In genomic region chr17:40552806-40553693, GRCh38 we compare ENCODE assay signal across 9 cellular contexts. TPM values are rescaled to one million over a fixed set of nuclear protein-coding genes. Genes with fewer than 3 reads are reported as not detected.
DNase-seq lines count a peak whose midpoint lies in the region; ATAC-seq, FAIRE-seq and TF ChIP-seq lines count a peak whose summit lies in the region.
"Had no signal": no experiment of that assay in that cellular context is flagged by ENCODE, and none has a peak within 500 bp of the region (broad histone marks: within the 10 kb centered on the region; RNA-seq: fewer than 3 reads in every experiment).

No MANE protein-coding gene starts in this region.

- no peak for TF ChIP-seq EP300 in stomach (IDR thresholded peaks at IDR 0.05)

- DNase-seq in left kidney (ENCODE audit: low read depth, low spot score) (peak; percentile 34), stomach (peak; percentile 20), GM12892 (ENCODE audit: insufficient read length) (no peak), HAP-1 (ENCODE audit: low spot score in 2 of 2) (no peak), CD1c-positive myeloid dendritic cell (ENCODE audit: extremely low spot score) (no peak)

- peaks cover 71% of the 10 kb centered on the region for H3K4me1 Mint-ChIP-seq in activated T-helper 17 cell treated with anti-CD3 and anti-CD28 coated beads, Interleukin-2, amount 50 U/mL, for 72 hours

- no peaks in the 10 kb centered on the region for H3K9me3 Mint-ChIP-seq in activated T-helper 17 cell treated with anti-CD3 and anti-CD28 coated beads, Interleukin-2, amount 50 U/mL, for 72 hours

- peak; percentile 15 for ATAC-seq in activated T-helper 17 cell treated with anti-CD3 and anti-CD28 coated beads, Interleukin-2, amount 50 U/mL, for 72 hours (replicated peaks)

- FAIRE-seq in GM12892 (lab: Jason Lieb, UNC), result no peak

- peaks cover 84% of the 10 kb centered on the region for H3K36me3 Mint-ChIP-seq in activated T-helper 17 cell treated with anti-CD3 and anti-CD28 coated beads, Interleukin-2, amount 50 U/mL, for 72 hours (ENCODE audit: low read depth)

- H3K27me3 ChIP-seq in stomach (peaks cover 0 to 8% (median 0%) of the 10 kb centered on the region in 3 donors), HAP-1 (ENCODE audit: low read depth) (peaks cover 7% of the 10 kb centered on the region; the same call in 1 of the 2 replicates)

- intact Hi-C loops in stomach (cut with DNase I; ENCODE audit: low total_unique reads), result no loop called here

- peak overlapping the region; percentile 96 for H3K27ac ChIP-seq in KOPT-K1 (ENCODE audit: low read depth, low read length, poor library complexity, severe bottlenecking)
- H3K27ac ChIP-seq in stomach, result peak overlapping the region; percentile 58 to 92 (median 90)
- H3K27ac ChIP-seq: neutrophil had no signal

- no peak for TF ChIP-seq CTCF in stomach (IDR thresholded peaks at IDR 0.05)

- H3K36me3 ChIP-seq in KOPT-K1 (ENCODE audit: insufficient read depth, low read length), result no peaks in the 10 kb centered on the region
- no peaks in the 10 kb centered on the region for H3K36me3 ChIP-seq in stomach
- H3K36me3 ChIP-seq in HAP-1 (replicated peaks), result no peaks in the 10 kb centered on the region
- H3K36me3 ChIP-seq: neutrophil had no signal

- in situ Hi-C loops in HAP-1 (cut with MboI; ENCODE audit: low sequenced_read_pairs), result no loop called here

- H3K4me3 ChIP-seq in stomach (no peak overlapping the region), HAP-1 (no peak overlapping the region)

- peaks cover 57 to 79% (median 65%) of the 10 kb centered on the region in 4 donors for H3K4me1 ChIP-seq in stomach
- H3K4me1 ChIP-seq in HAP-1, result no peaks in the 10 kb centered on the region

- no peak for TF ChIP-seq POLR2A in stomach (IDR thresholded peaks at IDR 0.05)
- TF ChIP-seq POLR2A in GM12892 (IDR thresholded peaks at IDR 0.05; ENCODE audit: low read depth, low read length), result no peak; the same call in 1 of the 2 replicates

- H3K4me3 Mint-ChIP-seq in activated T-helper 17 cell treated with anti-CD3 and anti-CD28 coated beads, Interleukin-2, amount 50 U/mL, for 72 hours, result peak overlapping the region; percentile 74

- H3K9me3 ChIP-seq in KOPT-K1 (ENCODE audit: insufficient read depth, low read length, poor library complexity, severe bottlenecking) (no peaks in the 10 kb centered on the region), stomach (no peaks in the 10 kb centered on the region), HAP-1 (no peaks in the 10 kb centered on the region)
- H3K9me3 ChIP-seq: neutrophil had no signal

- H3K27me3 Mint-ChIP-seq in activated T-helper 17 cell treated with anti-CD3 and anti-CD28 coated beads, Interleukin-2, amount 50 U/mL, for 72 hours, result no peaks in the 10 kb centered on the region

- H3K27ac Mint-ChIP-seq in activated T-helper 17 cell treated with anti-CD3 and anti-CD28 coated beads, Interleukin-2, amount 50 U/mL, for 72 hours, result peak overlapping the region; percentile 88

- 78 to 82% (median 78%) methylated on average over 12 of the region's 12 CpGs for WGBS in stomach, 5 donors

RNA-seq across cellular contexts. Expression of gene CCR7, which starts 12.2 kb away (rescaled TPM):
- total RNA-seq in activated T-helper 17 cell treated with anti-CD3 and anti-CD28 coated beads, Interleukin-2, amount 50 U/mL, for 72 hours, result 100 to 1,000 TPM; 140 to 304 TPM
- total RNA-seq in stomach, result 1 to 10 TPM in 1 of 5 donors, not detected in 4; 3.1 TPM
- polyA plus RNA-seq in stomach, result 1 to 10 TPM in 1 of 3 donors, under 1 TPM in 1, not detected in 1; 0.92 to 1.4 TPM
- polyA plus RNA-seq in GM12892 (2012; ENCODE audit: missing spikeins), result 167 TPM
- total RNA-seq: SK-MEL-5 had no signal

RNA-seq across cellular contexts. Expression of gene TNS4, which starts 51.6 kb away (rescaled TPM):
- 10 to 100 TPM in 1 of 2 donors, 1 to 10 TPM in 1; 8.8 to 19.8 TPM for total RNA-seq in activated T-helper 17 cell treated with anti-CD3 and anti-CD28 coated beads, Interleukin-2, amount 50 U/mL, for 72 hours
- 1 to 10 TPM in 1 of 5 donors, under 1 TPM in 3, not detected in 1; 0.18 to 3.5 (median 0.59) TPM for total RNA-seq in stomach
- 10 to 100 TPM in 1 of 3 donors, under 1 TPM in 1, not detected in 1; 0.62 to 23.2 TPM for polyA plus RNA-seq in stomach
- not detected for polyA plus RNA-seq in GM12892 (2012; ENCODE audit: missing spikeins)
- total RNA-seq: SK-MEL-5 had no signal

Comparison
In these comparisons a context has a peak if more than half of its experiments do, and no peak if none do; other contexts are left out.
1. DNase-seq: peak in left kidney (single experiment) and stomach (single experiment); none in GM12892 (single experiment), HAP-1 (0 of 2) and CD1c-positive myeloid dendritic cell (single experiment).
2. RNA of gene CCR7, which starts 12.2 kb away (total RNA-seq): 140 to 304 TPM in activated T-helper 17 cell treated with anti-CD3 and anti-CD28 coated beads, Interleukin-2, amount 50 U/mL, for 72 hours; 3.1 TPM in stomach; every median in the first group is over 10 times any median in the second.